ENCODE assay signal across 24 cellular contexts in the genomic region with DNA sequence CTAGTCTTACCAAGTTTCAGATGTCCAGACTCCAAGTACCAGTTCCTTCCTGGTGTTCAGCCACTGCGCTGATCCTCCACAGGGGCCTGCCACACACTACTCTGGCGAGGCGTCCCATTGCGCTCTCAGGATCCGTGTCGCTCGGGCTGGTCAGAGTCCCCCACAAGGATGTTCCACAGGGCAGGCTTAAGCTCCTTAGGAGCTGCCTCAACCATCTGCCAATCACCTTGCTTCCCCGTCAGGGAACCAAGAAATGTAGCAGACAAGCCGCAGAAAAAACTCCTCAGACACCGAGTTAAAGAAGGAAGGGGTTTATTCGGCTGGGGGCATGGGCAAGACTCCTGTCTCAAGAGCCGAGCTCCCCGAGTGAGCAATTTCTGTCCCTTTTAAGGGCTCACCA. TPM values are rescaled to one million over a fixed set of nuclear protein-coding genes. Genes with fewer than 3 reads are reported as not detected.
"Had no signal": no experiment of that assay in that cellular context is flagged by ENCODE, and none has a peak within 500 bp of the region (broad histone marks: within the 10 kb centered on the region; RNA-seq: fewer than 3 reads in every experiment).

No MANE protein-coding gene starts in this region.

- H3K36me3 ChIP-seq: ascending aorta, breast epithelium, prostate gland, transverse colon, vagina had no signal

- DNase-seq: activated CD4-positive, alpha-beta T cell treated with anti-CD3 and anti-CD28 coated beads for 4 hours; activated CD8-positive, alpha-beta memory T cell treated with anti-CD3 and anti-CD28 coated beads, Interleukin-2, amount 50 U/mL, for 48 hours; activated T-cell treated with anti-CD3 and anti-CD28 coated beads, Interleukin-2, amount 50 U/mL, for 72 hours; dermis blood vessel endothelial cell; effector memory CD8-positive, alpha-beta T cell; head of caudate nucleus; immature natural killer cell; mesenchymal stem cell; stimulated activated CD4-positive, alpha-beta T cell treated with anti-CD3 and anti-CD28 coated beads, Interleukin-4, amount 100 ng/mL, for 24 hours; stimulated activated CD8-positive, alpha-beta memory T cell treated with anti-CD3 and anti-CD28 coated beads, Interleukin-4, amount 100 ng/mL, for 48 hours; stimulated activated naive CD4-positive, alpha-beta T cell treated with Interleukin-2 at 50 U/mL for 16 hours; T-cell; T1000; transverse colon had no signal

- H3K27me3 ChIP-seq: ascending aorta, breast epithelium, transverse colon, vagina had no signal

- H3K4me3 ChIP-seq: ascending aorta, breast epithelium, prostate gland, skin epidermis, transverse colon, vagina had no signal

- H3K27ac ChIP-seq: ascending aorta, breast epithelium, prostate gland, skin epidermis, transverse colon, vagina had no signal

- H3K4me3 Mint-ChIP-seq: activated T-cell treated with anti-CD3 and anti-CD28 coated beads, Interleukin-2, amount 50 U/mL, for 72 hours; neural crest cell had no signal

- H3K27me3 Mint-ChIP-seq: effector memory CD8-positive, alpha-beta T cell; T-cell had no signal

- H3K9me3 ChIP-seq: ascending aorta, breast epithelium, prostate gland, transverse colon, vagina had no signal

- H3K4me1 ChIP-seq: ascending aorta, breast epithelium, prostate gland, vagina had no signal

- ATAC-seq: activated T-cell treated with anti-CD3 and anti-CD28 coated beads, Interleukin-2, amount 50 U/mL, for 72 hours; effector memory CD8-positive, alpha-beta T cell; right cardiac atrium; T-cell had no signal

- H3K4me1 Mint-ChIP-seq: neural crest cell had no signal

- H3K36me3 Mint-ChIP-seq: immature natural killer cell, T-cell had no signal

RNA-seq across cellular contexts. Expression of a gene that starts 9.8 kb away (rescaled TPM):
- total RNA-seq: activated T-cell treated with anti-CD3 and anti-CD28 coated beads, Interleukin-2, amount 50 U/mL, for 72 hours; ascending aorta; dermis blood vessel endothelial cell; T-cell had no signal
- polyA plus RNA-seq: liver, right cardiac atrium had no signal

RNA-seq across cellular contexts. Expression of a gene that starts 14.9 kb away (rescaled TPM):
- total RNA-seq: activated T-cell treated with anti-CD3 and anti-CD28 coated beads, Interleukin-2, amount 50 U/mL, for 72 hours; ascending aorta; breast epithelium; dermis blood vessel endothelial cell; frontal cortex; neural crest cell; osteoblast; prostate gland; right cardiac atrium; T-cell; transverse colon had no signal
- polyA plus RNA-seq: immature natural killer cell, liver, right cardiac atrium had no signal

RNA-seq across cellular contexts. Expression of a gene that starts 19.5 kb away (rescaled TPM):
- total RNA-seq: activated T-cell treated with anti-CD3 and anti-CD28 coated beads, Interleukin-2, amount 50 U/mL, for 72 hours; ascending aorta; breast epithelium; dermis blood vessel endothelial cell; frontal cortex; liver; neural crest cell; osteoblast; prostate gland; right cardiac atrium; T-cell; transverse colon; vagina had no signal
- polyA plus RNA-seq: immature natural killer cell, liver, right cardiac atrium had no signal

RNA-seq across cellular contexts. Expression of a gene that starts 43.5 kb away (rescaled TPM):
- total RNA-seq: activated T-cell treated with anti-CD3 and anti-CD28 coated beads, Interleukin-2, amount 50 U/mL, for 72 hours; ascending aorta; neural crest cell; osteoblast; right cardiac atrium; transverse colon; vagina had no signal
- polyA plus RNA-seq: immature natural killer cell, liver, right cardiac atrium had no signal
